ENCODE assay signal across 18 cellular contexts in genomic region chr1:15305366-15305765, GRCh38. TPM values are rescaled to one million over a fixed set of nuclear protein-coding genes. Genes with fewer than 3 reads are reported as not detected.
DNase-seq lines count a peak whose midpoint lies in the region; ATAC-seq and TF ChIP-seq lines count a peak whose summit lies in the region.
"Had no signal": no experiment of that assay in that cellular context is flagged by ENCODE, and none has a peak within 500 bp of the region (broad histone marks: within the 10 kb centered on the region; RNA-seq: fewer than 3 reads in every experiment).

No MANE protein-coding gene starts in this region.

- POLR2A ChIA-PET in activated CD4-positive, alpha-beta T cell treated with anti-CD3 and anti-CD28 coated beads for 36 hours (lab: Charles Lee), result no interaction called here

- H3K4me3 Mint-ChIP-seq in activated CD4-positive, alpha-beta T cell treated with anti-CD3 and anti-CD28 coated beads for 36 hours, result no peak overlapping the region
- no peak overlapping the region for H3K4me3 Mint-ChIP-seq in GM23338
- H3K4me3 Mint-ChIP-seq: activated naive CD8-positive, alpha-beta T cell treated with anti-CD3 and anti-CD28 coated beads for 36 hours; CD4-positive, alpha-beta memory T cell; neural progenitor cell; stimulated activated effector memory CD8-positive, alpha-beta T cell treated with anti-CD3 and anti-CD28 coated beads, Interleukin-12 subunit alpha, Interleukin-12 subunit beta, amount 100 ng/mL, for 72 hours had no signal

- H3K36me3 Mint-ChIP-seq in activated CD4-positive, alpha-beta T cell treated with anti-CD3 and anti-CD28 coated beads for 36 hours (ENCODE audit: low read depth), result no peaks in the 10 kb centered on the region
- H3K36me3 Mint-ChIP-seq in GM23338 (ENCODE audit: low read depth), result peaks cover 24% of the 10 kb centered on the region
- H3K36me3 Mint-ChIP-seq: activated naive CD8-positive, alpha-beta T cell treated with anti-CD3 and anti-CD28 coated beads for 36 hours; CD4-positive, alpha-beta memory T cell; stimulated activated effector memory CD8-positive, alpha-beta T cell treated with anti-CD3 and anti-CD28 coated beads, Interleukin-12 subunit alpha, Interleukin-12 subunit beta, amount 100 ng/mL, for 72 hours had no signal

- no peak overlapping the region for H3K4me2 ChIP-seq in GM23338
- H3K4me2 ChIP-seq: neural progenitor cell had no signal

- H3K4me3 ChIP-seq in MG63 (peak overlapping the region; percentile 15), cardiac fibroblast (replicated peaks in 1 of 2; ENCODE audit: low read depth in 2 of 2, low read length in 2 of 2) (no peak overlapping the region), GM23338 (no peak overlapping the region)
- H3K4me3 ChIP-seq: heart left ventricle, neural progenitor cell had no signal

- intact Hi-C loops in sciatic nerve (cut with DNase I), result no loop called here
- intact Hi-C loops in activated CD4-positive, alpha-beta T cell treated with anti-CD3 and anti-CD28 coated beads for 36 hours (cut with DNase I, micrococcal nuclease), result no loop called here

- no peaks in the 10 kb centered on the region for H4K20me1 ChIP-seq in GM23338 (replicated peaks; ENCODE audit: insufficient read depth)

- H3K27me3 ChIP-seq in MG63 (no peaks in the 10 kb centered on the region), GM23338 (ENCODE audit: insufficient read depth) (no peaks in the 10 kb centered on the region)
- H3K27me3 ChIP-seq: foreskin keratinocyte, heart left ventricle, neural progenitor cell had no signal

- no peaks in the 10 kb centered on the region for H3K4me1 ChIP-seq in GM23338 (ENCODE audit: insufficient read depth)
- H3K4me1 ChIP-seq: foreskin keratinocyte, neural progenitor cell had no signal

- ATAC-seq in sciatic nerve (no peak), GM23338 (no peak)
- ATAC-seq in activated CD4-positive, alpha-beta T cell treated with anti-CD3 and anti-CD28 coated beads for 36 hours, result no peak

- CTCF ChIA-PET in activated CD4-positive, alpha-beta T cell treated with anti-CD3 and anti-CD28 coated beads for 36 hours (lab: Charles Lee), result interaction anchor here (0.6 to 3.6 kb wide), 11 partner anchors 8 to 193 kb away, joined by 3 to 34 read pairs (median 5); no protein-coding TSS in a partner anchor

- H3K27me3 Mint-ChIP-seq in activated CD4-positive, alpha-beta T cell treated with anti-CD3 and anti-CD28 coated beads for 36 hours, result peaks cover 6% of the 10 kb centered on the region
- H3K27me3 Mint-ChIP-seq in GM23338 (ENCODE audit: insufficient read depth, low read depth, poor library complexity), result peaks cover 5% of the 10 kb centered on the region

- no peaks in the 10 kb centered on the region for H3K9me3 Mint-ChIP-seq in activated CD4-positive, alpha-beta T cell treated with anti-CD3 and anti-CD28 coated beads for 36 hours (ENCODE audit: low read depth)
- peaks cover 28% of the 10 kb centered on the region for H3K9me3 Mint-ChIP-seq in GM23338
- H3K9me3 Mint-ChIP-seq: activated naive CD8-positive, alpha-beta T cell treated with anti-CD3 and anti-CD28 coated beads for 36 hours; stimulated activated effector memory CD8-positive, alpha-beta T cell treated with anti-CD3 and anti-CD28 coated beads, Interleukin-12 subunit alpha, Interleukin-12 subunit beta, amount 100 ng/mL, for 72 hours had no signal

- H2AFZ ChIP-seq in GM23338, result no peak overlapping the region
- H2AFZ ChIP-seq: neural progenitor cell had no signal

- H3K9me2 ChIP-seq in GM23338 (ENCODE audit: insufficient read depth), result no peaks in the 10 kb centered on the region

- no peak overlapping the region for H3K27ac ChIP-seq in GM23338 (ENCODE audit: low read depth)
- H3K27ac ChIP-seq: foreskin keratinocyte, heart left ventricle, neural progenitor cell, RWPE1 had no signal

- H3K36me3 ChIP-seq in MG63 (no peaks in the 10 kb centered on the region), GM23338 (ENCODE audit: insufficient read depth) (0 out of 2 replicates have a peak, but pooled peaks cover 2% of the 10 kb centered on the region)
- H3K36me3 ChIP-seq: heart left ventricle, neural progenitor cell had no signal

- H3K9me3 ChIP-seq in MG63, result peaks cover 8% of the 10 kb centered on the region
- H3K9me3 ChIP-seq: heart left ventricle had no signal

- no peaks in the 10 kb centered on the region for H3K4me1 Mint-ChIP-seq in activated CD4-positive, alpha-beta T cell treated with anti-CD3 and anti-CD28 coated beads for 36 hours
- no peaks in the 10 kb centered on the region for H3K4me1 Mint-ChIP-seq in GM23338
- H3K4me1 Mint-ChIP-seq: activated naive CD8-positive, alpha-beta T cell treated with anti-CD3 and anti-CD28 coated beads for 36 hours had no signal

- no peaks in the 10 kb centered on the region for H3K79me2 ChIP-seq in GM23338 (replicated peaks; ENCODE audit: insufficient read depth)

- no peak for TF ChIP-seq CTCF in cardiac fibroblast (IDR thresholded peaks at IDR 0.05; ENCODE audit: low read depth, low read length)
- no peak for TF ChIP-seq CTCF in GM23338 (conservative IDR thresholded peaks at IDR 0.05; ENCODE audit: low read depth in 2 of 2)

- H3F3A ChIP-seq in GM23338 (replicated peaks; ENCODE audit: low read depth), result no peaks in the 10 kb centered on the region

- DNase-seq in Daoy (ENCODE audit: low read depth), result peak; percentile 44
- DNase-seq in MG63, result peak; percentile 67
- peak; percentile 18 to 20 for DNase-seq in cardiac fibroblast (ENCODE audit: low read depth in 2 of 2)
- DNase-seq in sciatic nerve (ENCODE audit: low spot score), result peak; percentile 25
- DNase-seq in activated CD4-positive, alpha-beta T cell treated with anti-CD3 and anti-CD28 coated beads for 36 hours, result no peak
- no peak for DNase-seq in GM23338 (ENCODE audit: low spot score)
- no peak for DNase-seq in NCI-H1436 (lab: John Stamatoyannopoulos, UW)
- DNase-seq in stimulated activated naive CD4-positive, alpha-beta T cell treated with Interleukin-2 at 50 U/mL for 16 hours (lab: John Stamatoyannopoulos, UW), result no peak
- DNase-seq: foreskin keratinocyte had no signal

- no peak overlapping the region for H3K27ac Mint-ChIP-seq in activated CD4-positive, alpha-beta T cell treated with anti-CD3 and anti-CD28 coated beads for 36 hours
- no peak overlapping the region for H3K27ac Mint-ChIP-seq in GM23338
- H3K27ac Mint-ChIP-seq: activated naive CD8-positive, alpha-beta T cell treated with anti-CD3 and anti-CD28 coated beads for 36 hours; CD4-positive, alpha-beta memory T cell; neural progenitor cell; stimulated activated effector memory CD8-positive, alpha-beta T cell treated with anti-CD3 and anti-CD28 coated beads, Interleukin-12 subunit alpha, Interleukin-12 subunit beta, amount 100 ng/mL, for 72 hours had no signal

TF ChIP-seq in GM23338, 12 proteins besides CTCF, POLR2A, EP300 and RAD21 (continues in another document):
- no peak for TF ChIP-seq EZH2phosphoT487 (IDR thresholded peaks at IDR 0.05; ENCODE audit: unreplicated experiment)

RNA-seq across cellular contexts. Expression of gene FHAD1, which starts 58.3 kb away (rescaled TPM):
- total RNA-seq in Daoy (2014; rRNA removed; shearing (Covaris generic)), result 1.0 and 4.8 TPM in 2 replicates
- total RNA-seq in MG63 (2014; rRNA removed; shearing (Covaris generic); ENCODE audit: low replicate concordance), result 0.33 and 1.1 TPM in 2 replicates
- total RNA-seq in sciatic nerve, result 3.1 TPM
- under 1 TPM; 0.21 to 0.53 TPM for total RNA-seq in activated CD4-positive, alpha-beta T cell treated with anti-CD3 and anti-CD28 coated beads for 36 hours
- total RNA-seq in GM23338 (2014; rRNA removed; shearing (Covaris generic)), result 1.9 and 3.3 TPM in 2 replicates
- polyA plus RNA-seq in GM23338 (2016; fragmentation: Nextera tagmentation; extraction: Ambion mirVana), result 1.8 and 2.5 TPM in 2 replicates
- total RNA-seq: CD4-positive, alpha-beta memory T cell; chondrocyte; lung microvascular endothelial cell; OCI-LY7 had no signal

Comparison
In these comparisons a context has a peak if more than half of its experiments do, and no peak if none do; other contexts are left out.
1. DNase-seq: peak in Daoy (single experiment), MG63 (single experiment), cardiac fibroblast (2 of 2) and sciatic nerve (single experiment); none in activated CD4-positive, alpha-beta T cell treated with anti-CD3 and anti-CD28 coated beads for 36 hours (single experiment), GM23338 (single experiment), NCI-H1436 (single experiment) and stimulated activated naive CD4-positive, alpha-beta T cell treated with Interleukin-2 at 50 U/mL for 16 hours (single experiment).